1 cellular context compared by ENCODE assay signal in the genomic region with DNA sequence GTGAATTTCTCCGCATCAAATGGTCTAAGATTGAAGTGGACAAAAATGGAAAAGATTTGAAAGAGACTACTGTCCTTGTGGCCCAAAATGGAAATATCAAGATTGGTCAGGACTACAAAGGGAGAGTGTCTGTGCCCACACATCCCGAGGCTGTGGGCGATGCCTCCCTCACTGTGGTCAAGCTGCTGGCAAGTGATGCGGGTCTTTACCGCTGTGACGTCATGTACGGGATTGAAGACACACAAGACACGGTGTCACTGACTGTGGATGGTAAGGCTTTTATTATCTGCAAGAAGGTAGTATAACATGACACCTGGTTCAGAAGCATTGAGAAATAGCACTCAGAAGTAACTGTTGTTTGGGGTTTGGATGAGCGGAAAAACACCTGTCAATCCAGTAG.
TF ChIP-seq lines count a peak whose summit lies in the region.

No MANE protein-coding gene starts in this region.

TF ChIP-seq in WTC11, 78 proteins besides CTCF, POLR2A, EP300 and RAD21 (continued from another document):
- TF ChIP-seq E2F1 (CRISPR knock-in tag; IDR thresholded peaks at IDR 0.05): no peak
- no peak for TF ChIP-seq RORB (CRISPR knock-in tag; IDR thresholded peaks at IDR 0.05)
- TF ChIP-seq NR3C1 (CRISPR knock-in tag; conservative IDR thresholded peaks at IDR 0.05; ENCODE audit: low read depth): no peak
- TF ChIP-seq, protein P1, sequence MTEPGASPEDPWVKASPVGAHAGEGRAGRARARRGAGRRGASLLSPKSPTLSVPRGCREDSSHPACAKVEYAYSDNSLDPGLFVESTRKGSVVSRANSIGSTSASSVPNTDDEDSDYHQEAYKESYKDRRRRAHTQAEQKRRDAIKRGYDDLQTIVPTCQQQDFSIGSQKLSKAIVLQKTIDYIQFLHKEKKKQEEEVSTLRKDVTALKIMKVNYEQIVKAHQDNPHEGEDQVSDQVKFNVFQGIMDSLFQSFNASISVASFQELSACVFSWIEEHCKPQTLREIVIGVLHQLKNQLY (CRISPR knock-in tag; IDR thresholded peaks at IDR 0.05): no peak
- TF ChIP-seq, protein P2, sequence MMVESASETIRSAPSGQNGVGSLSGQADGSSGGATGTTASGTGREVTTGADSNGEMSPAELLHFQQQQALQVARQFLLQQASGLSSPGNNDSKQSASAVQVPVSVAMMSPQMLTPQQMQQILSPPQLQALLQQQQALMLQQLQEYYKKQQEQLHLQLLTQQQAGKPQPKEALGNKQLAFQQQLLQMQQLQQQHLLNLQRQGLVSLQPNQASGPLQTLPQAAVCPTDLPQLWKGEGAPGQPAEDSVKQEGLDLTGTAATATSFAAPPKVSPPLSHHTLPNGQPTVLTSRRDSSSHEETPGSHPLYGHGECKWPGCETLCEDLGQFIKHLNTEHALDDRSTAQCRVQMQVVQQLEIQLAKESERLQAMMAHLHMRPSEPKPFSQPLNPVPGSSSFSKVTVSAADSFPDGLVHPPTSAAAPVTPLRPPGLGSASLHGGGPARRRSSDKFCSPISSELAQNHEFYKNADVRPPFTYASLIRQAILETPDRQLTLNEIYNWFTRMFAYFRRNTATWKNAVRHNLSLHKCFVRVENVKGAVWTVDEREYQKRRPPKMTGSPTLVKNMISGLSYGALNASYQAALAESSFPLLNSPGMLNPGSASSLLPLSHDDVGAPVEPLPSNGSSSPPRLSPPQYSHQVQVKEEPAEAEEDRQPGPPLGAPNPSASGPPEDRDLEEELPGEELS (CRISPR knock-in tag; IDR thresholded peaks at IDR 0.05): no peak
- TF ChIP-seq ZBTB21 (CRISPR knock-in tag; IDR thresholded peaks at IDR 0.05; ENCODE audit: borderline replicate concordance): no peak
- TF ChIP-seq ZNF138 (CRISPR knock-in tag; conservative IDR thresholded peaks at IDR 0.05): no peak
- TF ChIP-seq CREB1 (CRISPR knock-in tag; IDR thresholded peaks at IDR 0.05): no peak
- TF ChIP-seq, protein P3, sequence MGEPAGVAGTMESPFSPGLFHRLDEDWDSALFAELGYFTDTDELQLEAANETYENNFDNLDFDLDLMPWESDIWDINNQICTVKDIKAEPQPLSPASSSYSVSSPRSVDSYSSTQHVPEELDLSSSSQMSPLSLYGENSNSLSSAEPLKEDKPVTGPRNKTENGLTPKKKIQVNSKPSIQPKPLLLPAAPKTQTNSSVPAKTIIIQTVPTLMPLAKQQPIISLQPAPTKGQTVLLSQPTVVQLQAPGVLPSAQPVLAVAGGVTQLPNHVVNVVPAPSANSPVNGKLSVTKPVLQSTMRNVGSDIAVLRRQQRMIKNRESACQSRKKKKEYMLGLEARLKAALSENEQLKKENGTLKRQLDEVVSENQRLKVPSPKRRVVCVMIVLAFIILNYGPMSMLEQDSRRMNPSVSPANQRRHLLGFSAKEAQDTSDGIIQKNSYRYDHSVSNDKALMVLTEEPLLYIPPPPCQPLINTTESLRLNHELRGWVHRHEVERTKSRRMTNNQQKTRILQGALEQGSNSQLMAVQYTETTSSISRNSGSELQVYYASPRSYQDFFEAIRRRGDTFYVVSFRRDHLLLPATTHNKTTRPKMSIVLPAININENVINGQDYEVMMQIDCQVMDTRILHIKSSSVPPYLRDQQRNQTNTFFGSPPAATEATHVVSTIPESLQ (CRISPR knock-in tag; IDR thresholded peaks at IDR 0.05): no peak
- no peak for TF ChIP-seq NFE2L1 (CRISPR knock-in tag; IDR thresholded peaks at IDR 0.05)
- no peak for TF ChIP-seq IRF2 (CRISPR knock-in tag; IDR thresholded peaks at IDR 0.05; ENCODE audit: borderline replicate concordance, low read depth)
- TF ChIP-seq TP53 (CRISPR knock-in tag; IDR thresholded peaks at IDR 0.05): no peak
- TF ChIP-seq ZNF396 (CRISPR knock-in tag; IDR thresholded peaks at IDR 0.05; ENCODE audit: borderline replicate concordance): no peak
- TF ChIP-seq ELF4 (CRISPR knock-in tag; IDR thresholded peaks at IDR 0.05; ENCODE audit: low read depth): no peak
- no peak for TF ChIP-seq MYBL2 (CRISPR knock-in tag; IDR thresholded peaks at IDR 0.05)
